Comparison of ENCODE assay signal across 1 cellular context in genomic region chr19:47421244-47421786, GRCh38.
TF ChIP-seq lines count a peak whose summit lies in the region.

No MANE protein-coding gene starts in this region.

TF ChIP-seq in neural cell, 6 proteins besides CTCF, POLR2A, EP300 and RAD21 (continued from another document):
- TF ChIP-seq REST (IDR thresholded peaks at IDR 0.05; ENCODE audit: borderline replicate concordance) (no peak), TAF1 (IDR thresholded peaks at IDR 0.05; ENCODE audit: low read depth) (no peak), MXI1 (conservative IDR thresholded peaks at IDR 0.05; ENCODE audit: poor library complexity, severe bottlenecking) (no peak)
